ENCODE assay signal across 8 cellular contexts in the genomic region with DNA sequence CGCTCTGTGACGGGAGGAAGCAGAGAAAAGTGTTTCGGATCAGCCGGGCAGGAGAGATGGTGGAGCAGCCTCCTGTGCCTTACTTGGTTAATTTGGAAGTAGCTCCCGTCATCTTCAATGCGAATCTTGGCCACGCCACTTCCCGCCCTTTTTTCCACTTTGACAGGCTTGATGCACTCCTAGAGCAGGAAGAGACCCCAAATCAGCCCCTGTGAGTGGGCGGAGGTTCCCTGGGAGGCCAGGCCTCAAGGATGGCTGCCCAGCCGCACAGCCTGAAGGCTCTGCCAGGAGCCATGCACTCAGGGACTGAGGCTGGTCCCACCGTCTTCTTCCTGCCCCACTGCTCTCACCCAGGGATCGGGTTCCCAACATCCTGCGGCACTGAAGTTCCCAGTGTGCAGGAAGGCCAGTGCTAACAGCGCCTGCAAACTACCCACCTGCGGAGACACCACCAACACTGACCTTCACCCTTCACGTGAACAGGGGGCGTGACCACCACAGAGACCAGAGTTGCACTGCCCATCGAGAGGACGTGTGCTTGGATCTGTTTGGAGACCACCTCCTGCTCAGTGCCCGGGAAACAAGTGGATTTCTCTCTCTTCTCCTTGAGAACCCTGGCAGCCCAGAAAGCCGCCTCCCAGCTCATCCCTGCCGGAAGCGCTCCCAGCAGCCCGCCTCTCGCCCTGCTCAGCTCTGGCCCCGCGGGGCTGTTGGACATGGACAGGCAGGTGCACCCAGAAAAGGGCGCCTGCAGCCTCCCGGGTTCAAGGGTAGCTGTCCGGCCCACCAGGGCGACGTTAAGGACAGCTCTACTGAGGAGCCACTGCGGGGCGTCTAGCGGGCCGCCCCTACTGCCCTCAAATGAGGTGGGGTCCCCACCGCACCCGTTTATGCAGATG. TPM values are rescaled to one million over a fixed set of nuclear protein-coding genes. Genes with fewer than 3 reads are reported as not detected.
DNase-seq lines count a peak whose midpoint lies in the region; ATAC-seq and TF ChIP-seq lines count a peak whose summit lies in the region.

No MANE protein-coding gene starts in this region.

- peaks cover 0 to 12% of the 10 kb centered on the region in 2 donors for H3K4me1 ChIP-seq in uterus

- no peak for TF ChIP-seq POLR2A in uterus (IDR thresholded peaks at IDR 0.05)

- H3K4me1 Mint-ChIP-seq in MCF 10A (ENCODE audit: insufficient read depth, unreplicated experiment), result peaks cover 6% of the 10 kb centered on the region
- peaks cover 16% of the 10 kb centered on the region for H3K4me1 Mint-ChIP-seq in memory B cell

- POLR2A ChIA-PET in MCF 10A (lab: Yijun Ruan, JAX), result interaction anchor here (0.6 to 3.6 kb wide), 16 partner anchors 11 to 56 kb away, joined by 3 to 26 read pairs (median 6); partner anchors contain the start of genes ANTKMT, CCDC78, HAGHL and JMJD8

- H3K27me3 Mint-ChIP-seq in MCF 10A (ENCODE audit: insufficient read depth, unreplicated experiment) (no peaks in the 10 kb centered on the region), memory B cell (no peaks in the 10 kb centered on the region)

- no peaks in the 10 kb centered on the region for H3K9me3 ChIP-seq in uterus

- H3K27me3 ChIP-seq in uterus, result no peaks in the 10 kb centered on the region

- H3K27ac ChIP-seq in uterus, result peak overlapping the region; percentile 63 to 67

- no peaks in the 10 kb centered on the region for H3K9me3 Mint-ChIP-seq in MCF 10A (ENCODE audit: unreplicated experiment)
- H3K9me3 Mint-ChIP-seq in memory B cell, result no peaks in the 10 kb centered on the region

- no peak for ATAC-seq in Right ventricle myocardium inferior
- ATAC-seq in memory B cell (ENCODE audit: low read depth), result no peak

- peak overlapping the region; percentile 63 to 91 for H3K4me3 ChIP-seq in uterus

- peak overlapping the region; percentile 74 for H3K4me3 Mint-ChIP-seq in MCF 10A (ENCODE audit: unreplicated experiment)
- H3K4me3 Mint-ChIP-seq in memory B cell, result peak overlapping the region; percentile 83

- H3K36me3 Mint-ChIP-seq in MCF 10A (ENCODE audit: insufficient read depth, unreplicated experiment), result peaks cover 35% of the 10 kb centered on the region
- H3K36me3 Mint-ChIP-seq in memory B cell, result peaks cover 8% of the 10 kb centered on the region

- TF ChIP-seq CTCF in MCF 10A (IDR thresholded peaks at IDR 0.05; ENCODE audit: unreplicated experiment) (no peak), uterus (IDR thresholded peaks at IDR 0.05) (no peak)

- CTCF ChIA-PET in MCF 10A (lab: Yijun Ruan, JAX), result interaction anchor here (0.5 to 5.9 kb wide), 11 partner anchors 8 to 679 kb away, joined by 3 to 37 read pairs (median 6); partner anchors contain the start of gene MSLN

- DNase-seq in Right ventricle myocardium inferior (ENCODE audit: missing footprints) (peak; percentile 47), cardiac septum (ENCODE audit: low spot score) (no peak), MCF 10A (ENCODE audit: unreplicated experiment) (no peak), memory B cell (ENCODE audit: low spot score in 2 of 2) (no peak), uterus (no peak), mucosa of gallbladder (ENCODE audit: low spot score) (no peak), DMS 273 (lab: John Stamatoyannopoulos, UW; ENCODE audit: unreplicated experiment) (no peak), globus pallidus (ENCODE audit: low spot score) (no peak)

- peak overlapping the region; percentile 84 for H3K27ac Mint-ChIP-seq in MCF 10A (ENCODE audit: low read depth, unreplicated experiment)
- H3K27ac Mint-ChIP-seq in memory B cell, result peak overlapping the region; percentile 45

- H3K36me3 ChIP-seq in uterus, result no peaks in the 10 kb centered on the region

- intact Hi-C loops in Right ventricle myocardium inferior (cut with DNase I), result loop anchor here (2.0 kb wide), 1 partner anchor 25 kb away; the partner anchor contains the start of gene METRN
- intact Hi-C loops in cardiac septum (cut with DNase I), result loop anchor here (2.0 to 5.0 kb wide), 2 partner anchors 19 to 47 kb away; partner anchors contain the start of genes ANTKMT, CHTF18 and RPUSD1
- intact Hi-C loops in MCF 10A (cut with micrococcal nuclease), result no loop called here
- intact Hi-C loops in uterus (cut with DNase I; ENCODE audit: low total_unique reads), result no loop called here

- TSS peak; percentile 37 for BruUV-seq in MCF 10A (replicated peaks; lab: Mats Ljungman, UMichigan)

RNA-seq across cellular contexts. Expression of gene CIAO3, which starts 1.0 kb away (rescaled TPM):
- total RNA-seq in Right ventricle myocardium inferior (32.2 TPM), cardiac septum (21.7 TPM), MCF 10A (2022) (28.5 and 31.1 TPM in 2 replicates), uterus (10 to 100 TPM; 14.1 to 43.3 (median 25.0) TPM), mucosa of gallbladder (47.1 TPM)

RNA-seq across cellular contexts. Expression of gene HAGHL, which starts 12.9 kb away (rescaled TPM):
- total RNA-seq in Right ventricle myocardium inferior (18.7 TPM), cardiac septum (10.9 TPM), MCF 10A (2022) (20.1 and 24.5 TPM in 2 replicates), uterus (1 to 10 TPM in 2 of 4 donors, not detected in 2; 1.0 to 3.4 TPM), mucosa of gallbladder (13.4 TPM)

RNA-seq across cellular contexts. Expression of gene CCDC78, which starts 13.6 kb away (rescaled TPM):
- total RNA-seq in Right ventricle myocardium inferior (0.49 TPM), cardiac septum (0.16 TPM), MCF 10A (2022) (4.6 and 6.0 TPM in 2 replicates), uterus (1 to 10 TPM in 3 of 4 donors, not detected in 1; 1.3 to 5.3 (median 2.3) TPM), mucosa of gallbladder (3.3 TPM)

RNA-seq across cellular contexts. Expression of gene ANTKMT, which starts 18.9 kb away (rescaled TPM):
- total RNA-seq in Right ventricle myocardium inferior (29.1 TPM), cardiac septum (36.6 TPM), MCF 10A (2022) (54.7 and 55.8 TPM in 2 replicates), uterus (10 to 100 TPM in 3 of 4 donors, 1 to 10 TPM in 1; 6.2 to 21.1 (median 19.1) TPM), mucosa of gallbladder (54.7 TPM)

RNA-seq across cellular contexts. Expression of gene MSLN, which starts 20.7 kb away (rescaled TPM):
- 1.9 TPM for total RNA-seq in Right ventricle myocardium inferior
- not detected for total RNA-seq in cardiac septum
- 18.1 and 25.2 TPM in 2 replicates for total RNA-seq in MCF 10A (2022)
- total RNA-seq in uterus, result 10 to 100 TPM in 3 of 4 donors, 1 to 10 TPM in 1; 4.6 to 30.8 (median 15.7) TPM
- 53.1 TPM for total RNA-seq in mucosa of gallbladder

Comparison
In these comparisons a context has a peak if more than half of its experiments do, and no peak if none do; other contexts are left out.
1. intact Hi-C loops: an anchor here in Right ventricle myocardium inferior (2.0 kb wide) and cardiac septum (2.0 to 5.0 kb wide); none called in MCF 10A and uterus.